ENCODE assay signal across 8 cellular contexts in the genomic region with DNA sequence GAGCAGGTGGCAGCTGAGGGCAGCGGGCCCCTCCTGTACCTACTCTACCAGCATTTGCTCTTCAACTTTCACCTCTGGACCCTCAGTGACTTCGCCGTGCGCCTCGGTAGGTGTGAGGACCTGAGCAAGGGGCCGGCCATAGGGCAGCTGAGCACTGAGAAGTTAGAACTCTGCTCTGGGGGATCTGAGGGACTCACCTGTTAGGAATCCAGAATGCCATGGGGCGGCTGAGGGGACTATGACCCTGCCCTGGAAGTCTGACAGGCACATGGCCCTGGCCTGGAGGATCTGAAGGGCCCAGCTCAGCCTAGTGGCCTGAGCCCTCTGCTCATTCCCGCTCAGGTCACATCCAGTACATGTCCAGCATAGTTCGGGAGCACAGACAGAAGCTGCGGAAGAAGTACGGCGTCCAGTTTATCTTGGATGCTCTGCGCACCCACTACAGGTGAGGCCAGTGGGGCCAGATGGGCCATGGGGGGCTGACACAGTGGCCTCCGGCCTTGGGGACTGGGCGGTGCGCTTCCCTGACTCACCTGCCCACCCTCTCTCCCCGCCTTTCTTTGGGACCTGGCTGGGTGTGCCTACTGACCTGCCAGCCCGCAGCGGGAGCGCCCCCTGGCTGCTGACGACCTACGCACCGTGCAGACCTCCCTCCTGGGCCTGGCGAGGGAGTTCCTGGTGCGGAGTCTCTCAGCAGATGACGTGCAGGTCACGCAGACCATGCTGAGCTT. TPM values are rescaled to one million over a fixed set of nuclear protein-coding genes. Genes with fewer than 3 reads are reported as not detected.
DNase-seq lines count a peak whose midpoint lies in the region; ATAC-seq and TF ChIP-seq lines count a peak whose summit lies in the region.

No MANE protein-coding gene starts in this region.

- no peaks in the 10 kb centered on the region for H3K27me3 ChIP-seq in BJ (ENCODE audit: control insufficient read depth, insufficient read depth, low read length)
- no peaks in the 10 kb centered on the region for H3K27me3 ChIP-seq in brain microvascular endothelial cell (replicated peaks)

- TF ChIP-seq CTCF in BJ (IDR thresholded peaks at IDR 0.05; ENCODE audit: insufficient read depth, low read depth, low read length): peak; percentile 83
- TF ChIP-seq CTCF in brain microvascular endothelial cell (IDR thresholded peaks at IDR 0.05; ENCODE audit: low read depth, low read length, missing control alignments): peak; percentile 93

- H3K4me3 ChIP-seq in BJ (ENCODE audit: low read depth, low read length) (no peak overlapping the region), brain microvascular endothelial cell (ENCODE audit: low read depth, low read length) (no peak overlapping the region)

- CTCF ChIA-PET in BJ (lab: Yijun Ruan, JAX): interaction anchor here (0.6 to 4.2 kb wide), 7 partner anchors 9 to 326 kb away, joined by 3 to 24 read pairs (median 3); no protein-coding TSS in a partner anchor

- ATAC-seq in HG03095 (IDR thresholded peaks at IDR 0.05; ENCODE audit: unreplicated experiment) (peak; percentile 45), HG03025 (IDR thresholded peaks at IDR 0.05; ENCODE audit: low FRiP score, unreplicated experiment) (no peak)

- H3K36me3 ChIP-seq in BJ (ENCODE audit: control insufficient read depth, insufficient read depth, low read length) (peaks cover 6% of the 10 kb centered on the region), brain microvascular endothelial cell (replicated peaks) (peaks cover 9% of the 10 kb centered on the region)

- POLR2A ChIA-PET in BJ (lab: Charles Lee): no interaction called here

- no peak overlapping the region for H3K27ac ChIP-seq in brain microvascular endothelial cell

- in situ Hi-C loops in brain microvascular endothelial cell (cut with HindIII; ENCODE audit: low pct_ligation_motif_present, low sequenced_read_pairs): no loop called here

- DNase-seq in BJ (ENCODE audit: low read depth) (no peak), UCSD-AML1 (lab: John Stamatoyannopoulos, UW; ENCODE audit: unreplicated experiment) (peak; percentile 63), brain microvascular endothelial cell (peak; percentile 31), left kidney (ENCODE audit: low read depth, low spot score) (peak; percentile 89), HPDE6-E6E7 (ENCODE audit: extremely low spot score) (no peak)
- DNase-seq in stimulated activated CD8-positive, alpha-beta memory T cell treated with anti-CD3 and anti-CD28 coated beads, Interleukin-12 subunit alpha, Interleukin-12 subunit beta, amount 100 ng/mL, for 4 hours (ENCODE audit: low read depth): peak; percentile 59

RNA-seq across cellular contexts. Expression of a gene that starts 18.8 kb away (rescaled TPM):
- 2.4 and 5.1 TPM in 2 replicates for polyA plus RNA-seq in BJ (2011; rRNA removed)
- polyA minus RNA-seq in BJ (2011; rRNA and poly(A)+ RNA removed): 2.7 and 5.3 TPM in 2 replicates

RNA-seq across cellular contexts. Expression of a gene that starts 21.7 kb away (rescaled TPM):
- 17.4 and 20.8 TPM in 2 replicates for polyA plus RNA-seq in BJ (2011; rRNA removed)
- 20.4 and 22.8 TPM in 2 replicates for polyA minus RNA-seq in BJ (2011; rRNA and poly(A)+ RNA removed)

Comparison
In these comparisons a context has a peak if more than half of its experiments do, and no peak if none do; other contexts are left out.
1. DNase-seq: peak in UCSD-AML1 (single experiment), brain microvascular endothelial cell (single experiment), left kidney (single experiment) and stimulated activated CD8-positive, alpha-beta memory T cell treated with anti-CD3 and anti-CD28 coated beads, Interleukin-12 subunit alpha, Interleukin-12 subunit beta, amount 100 ng/mL, for 4 hours (single experiment); none in BJ (single experiment) and HPDE6-E6E7 (single experiment).